ENCODE assay signal across 1 cellular context in the genomic region with DNA sequence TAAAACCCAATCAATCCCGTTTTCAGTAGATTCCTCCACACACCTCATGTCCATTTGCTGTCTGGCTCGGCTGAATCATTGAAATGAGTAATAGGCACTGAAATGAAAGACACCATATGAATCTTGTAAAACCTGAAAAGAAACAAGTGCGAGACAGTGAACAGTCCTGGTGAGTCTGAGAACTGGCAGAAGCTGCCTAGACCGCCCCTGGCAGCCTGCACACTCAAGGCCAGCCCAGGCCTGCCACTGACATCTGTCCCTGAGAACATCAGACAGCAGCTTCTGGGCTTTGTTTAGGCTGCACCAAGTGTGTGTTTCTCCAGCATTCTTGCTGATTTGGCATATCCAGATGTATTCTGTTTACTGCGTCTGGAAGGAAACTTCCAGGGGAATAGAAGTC.
TF ChIP-seq lines count a peak whose summit lies in the region.

No MANE protein-coding gene starts in this region.

TF ChIP-seq in HCT116, 20 proteins besides CTCF, POLR2A, EP300 and RAD21 (continued from another document):
- TF ChIP-seq, protein P1, sequence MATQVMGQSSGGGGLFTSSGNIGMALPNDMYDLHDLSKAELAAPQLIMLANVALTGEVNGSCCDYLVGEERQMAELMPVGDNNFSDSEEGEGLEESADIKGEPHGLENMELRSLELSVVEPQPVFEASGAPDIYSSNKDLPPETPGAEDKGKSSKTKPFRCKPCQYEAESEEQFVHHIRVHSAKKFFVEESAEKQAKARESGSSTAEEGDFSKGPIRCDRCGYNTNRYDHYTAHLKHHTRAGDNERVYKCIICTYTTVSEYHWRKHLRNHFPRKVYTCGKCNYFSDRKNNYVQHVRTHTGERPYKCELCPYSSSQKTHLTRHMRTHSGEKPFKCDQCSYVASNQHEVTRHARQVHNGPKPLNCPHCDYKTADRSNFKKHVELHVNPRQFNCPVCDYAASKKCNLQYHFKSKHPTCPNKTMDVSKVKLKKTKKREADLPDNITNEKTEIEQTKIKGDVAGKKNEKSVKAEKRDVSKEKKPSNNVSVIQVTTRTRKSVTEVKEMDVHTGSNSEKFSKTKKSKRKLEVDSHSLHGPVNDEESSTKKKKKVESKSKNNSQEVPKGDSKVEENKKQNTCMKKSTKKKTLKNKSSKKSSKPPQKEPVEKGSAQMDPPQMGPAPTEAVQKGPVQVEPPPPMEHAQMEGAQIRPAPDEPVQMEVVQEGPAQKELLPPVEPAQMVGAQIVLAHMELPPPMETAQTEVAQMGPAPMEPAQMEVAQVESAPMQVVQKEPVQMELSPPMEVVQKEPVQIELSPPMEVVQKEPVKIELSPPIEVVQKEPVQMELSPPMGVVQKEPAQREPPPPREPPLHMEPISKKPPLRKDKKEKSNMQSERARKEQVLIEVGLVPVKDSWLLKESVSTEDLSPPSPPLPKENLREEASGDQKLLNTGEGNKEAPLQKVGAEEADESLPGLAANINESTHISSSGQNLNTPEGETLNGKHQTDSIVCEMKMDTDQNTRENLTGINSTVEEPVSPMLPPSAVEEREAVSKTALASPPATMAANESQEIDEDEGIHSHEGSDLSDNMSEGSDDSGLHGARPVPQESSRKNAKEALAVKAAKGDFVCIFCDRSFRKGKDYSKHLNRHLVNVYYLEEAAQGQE (IDR thresholded peaks at IDR 0.05; ENCODE audit: low read depth), result no peak
- TF ChIP-seq FOSL1 (IDR thresholded peaks at IDR 0.05; ENCODE audit: low read depth), result peak; percentile 69
- TF ChIP-seq, protein P2, sequence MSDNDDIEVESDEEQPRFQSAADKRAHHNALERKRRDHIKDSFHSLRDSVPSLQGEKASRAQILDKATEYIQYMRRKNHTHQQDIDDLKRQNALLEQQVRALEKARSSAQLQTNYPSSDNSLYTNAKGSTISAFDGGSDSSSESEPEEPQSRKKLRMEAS (IDR thresholded peaks at IDR 0.05), result peak; percentile 35; the same call in 1 of the 2 replicates
- no peak for TF ChIP-seq EGR1 (IDR thresholded peaks at IDR 0.05; ENCODE audit: low read depth)
- TF ChIP-seq CBX3 (IDR thresholded peaks at IDR 0.05; ENCODE audit: low read depth), result peak; percentile 68; the same call in 1 of the 2 replicates
- TF ChIP-seq SRF (IDR thresholded peaks at IDR 0.05; ENCODE audit: low read depth), result 0 out of 2 replicates have a peak, but pooled peaks have one; percentile 37
